Comparison of ENCODE assay signal across 14 cellular contexts in genomic region chr9:128246471-128246870, GRCh38. TPM values are rescaled to one million over a fixed set of nuclear protein-coding genes. Genes with fewer than 3 reads are reported as not detected.
DNase-seq lines count a peak whose midpoint lies in the region; ATAC-seq and TF ChIP-seq lines count a peak whose summit lies in the region.
"Had no signal": no experiment of that assay in that cellular context is flagged by ENCODE, and none has a peak within 500 bp of the region (broad histone marks: within the 10 kb centered on the region; RNA-seq: fewer than 3 reads in every experiment).

No MANE protein-coding gene starts in this region.

- no peak for TF ChIP-seq RAD21 in SK-N-SH (IDR thresholded peaks at IDR 0.05; ENCODE audit: low read length)

- TF ChIP-seq CTCF in SK-N-SH (IDR thresholded peaks at IDR 0.05) (no peak), esophagus squamous epithelium (IDR thresholded peaks at IDR 0.05) (no peak), sigmoid colon (IDR thresholded peaks at IDR 0.05) (no peak)

- peak overlapping the region; percentile 68; the same call in 1 of the 2 replicates for H3K4me2 ChIP-seq in SK-N-SH

- ATAC-seq in SK-N-SH treated with all-trans-retinoic acid at 6 μM for 48 hours (no peak), HG03378 (IDR thresholded peaks at IDR 0.05; ENCODE audit: unreplicated experiment) (no peak)
- ATAC-seq: activated CD8-positive, alpha-beta T cell treated with anti-CD3 and anti-CD28 coated beads, Interleukin-2, amount 10 ng/mL, durations not matched to agents 7 days and 5 days; activated T-helper 17 cell treated with anti-CD3 and anti-CD28 coated beads, Interleukin-2, amount 50 U/mL, for 72 hours had no signal

- DNase-seq in SK-N-SH (no peak), esophagus squamous epithelium (lab: John Stamatoyannopoulos, UW) (no peak), sigmoid colon (no peak), DMS53 (lab: John Stamatoyannopoulos, UW) (no peak)
- DNase-seq: activated CD8-positive, alpha-beta T cell treated with anti-CD3 and anti-CD28 coated beads, Interleukin-2, amount 10 ng/mL, durations not matched to agents 7 days and 5 days; amygdala; NCI-H1092 treated with DMSO at 0.1 percent for 48 hours; OCI-M1; stimulated activated CD4-positive, alpha-beta T cell treated with anti-CD3 and anti-CD28 coated beads, Interleukin-2, amount 100 ng/mL, for 48 hours had no signal

- H3F3A ChIP-seq in SK-N-SH (replicated peaks; ENCODE audit: insufficient read depth), result no peaks in the 10 kb centered on the region

- H3K4me1 ChIP-seq in SK-N-SH (ENCODE audit: control insufficient read depth in 1 of 2, insufficient read depth in 2 of 2, low read depth in 1 of 2, low read length in 1 of 2) (peaks cover 21 to 39% of the 10 kb centered on the region in 2 experiments), esophagus squamous epithelium (peaks cover 17 to 52% (median 23%) of the 10 kb centered on the region in 3 donors), sigmoid colon (peaks cover 0 to 29% (median 23%) of the 10 kb centered on the region in 4 donors)

- H3K9me3 ChIP-seq in SK-N-SH, result no peaks in the 10 kb centered on the region
- H3K9me3 ChIP-seq in esophagus squamous epithelium, result no peaks in the 10 kb centered on the region
- H3K9me3 ChIP-seq in sigmoid colon, result no peaks in the 10 kb centered on the region
- H3K9me3 ChIP-seq: right atrium auricular region had no signal

- H2AFZ ChIP-seq in SK-N-SH (ENCODE audit: low read depth), result peak overlapping the region; percentile 68; the same call in 1 of the 2 replicates

- no peaks in the 10 kb centered on the region for H3K27me3 ChIP-seq in SK-N-SH (ENCODE audit: insufficient read depth)
- H3K27me3 ChIP-seq in esophagus squamous epithelium, result peaks cover 0 to 25% (median 0%) of the 10 kb centered on the region in 4 donors
- H3K27me3 ChIP-seq in sigmoid colon, result peaks cover 0 to 33% (median 20%) of the 10 kb centered on the region in 3 donors
- H3K27me3 ChIP-seq: right atrium auricular region had no signal

- peaks cover 0 to 4% of the 10 kb centered on the region in 2 experiments for H3K36me3 ChIP-seq in SK-N-SH (replicated peaks in 1 of 2; ENCODE audit: control insufficient read depth in 1 of 2, insufficient read depth in 2 of 2, low read length in 1 of 2)
- H3K36me3 ChIP-seq in esophagus squamous epithelium, result no peaks in the 10 kb centered on the region
- H3K36me3 ChIP-seq in sigmoid colon, result no peaks in the 10 kb centered on the region
- H3K36me3 ChIP-seq: right atrium auricular region had no signal

- no peaks in the 10 kb centered on the region for H3K79me2 ChIP-seq in SK-N-SH (ENCODE audit: insufficient read depth)

- CTCF ChIA-PET in SK-N-SH (lab: Yijun Ruan, JAX), result interaction anchor here (0.8 to 2.4 kb wide), 8 partner anchors 9 to 192 kb away, joined by 3 to 10 read pairs (median 4); partner anchors contain the start of gene DNM1

- TF ChIP-seq POLR2A in esophagus squamous epithelium (IDR thresholded peaks at IDR 0.05) (no peak), sigmoid colon (IDR thresholded peaks at IDR 0.05) (no peak)

- POLR2A ChIA-PET in SK-N-SH (lab: Yijun Ruan, JAX), result interaction anchor here (1.0 to 2.1 kb wide), 2 partner anchors 8 to 37 kb away, joined by 3 to 7 read pairs; no protein-coding TSS in a partner anchor

- no peak for TF ChIP-seq EP300 in SK-N-SH (IDR thresholded peaks at IDR 0.05; ENCODE audit: borderline replicate concordance in 1 of 2, low read depth in 1 of 2, low read length in 1 of 2)
- TF ChIP-seq EP300 in sigmoid colon (IDR thresholded peaks at IDR 0.05), result no peak

- intact Hi-C loops in esophagus squamous epithelium (cut with DNase I), result no loop called here
- intact Hi-C loops in sigmoid colon (cut with DNase I), result no loop called here

- 65% methylated on average over 2 of the region's 2 CpGs for WGBS in SK-N-SH (ENCODE audit: low lambda C conversion rate)
- WGBS in esophagus squamous epithelium, 2 donors, result 74 to 91% methylated on average over 1 to 2 of the region's 2 CpGs
- WGBS in sigmoid colon, 2 donors, result 64 to 73% methylated on average over 2 of the region's 2 CpGs

- H3K4me3 ChIP-seq in SK-N-SH (ENCODE audit: low read depth in 2 of 2, low read length in 1 of 2) (no peak overlapping the region), esophagus squamous epithelium (no peak overlapping the region), sigmoid colon (no peak overlapping the region)
- H3K4me3 ChIP-seq: right atrium auricular region had no signal

- no peaks in the 10 kb centered on the region for H3K9me2 ChIP-seq in SK-N-SH

- H3K9ac ChIP-seq in SK-N-SH, result peak overlapping the region; percentile 54; the same call in 1 of the 2 replicates

- H3K27ac ChIP-seq in SK-N-SH (ENCODE audit: low read depth in 2 of 2, low read length in 1 of 2), result peak overlapping the region; percentile 66 to 97
- H3K27ac ChIP-seq in esophagus squamous epithelium, result peak overlapping the region in 3 of 4 donors; percentile 53 to 80 (median 77)
- peak overlapping the region in 3 of 4 donors; percentile 31 to 78 (median 62) for H3K27ac ChIP-seq in sigmoid colon
- H3K27ac ChIP-seq: 22Rv1 had no signal

- no peaks in the 10 kb centered on the region for H4K20me1 ChIP-seq in SK-N-SH (ENCODE audit: insufficient read depth)

TF ChIP-seq in SK-N-SH, 30 proteins besides CTCF, POLR2A, EP300 and RAD21 (continues in another document):
- TF ChIP-seq FOXM1 (IDR thresholded peaks at IDR 0.05; ENCODE audit: low read depth) (no peak), USF2 (IDR thresholded peaks at IDR 0.05; ENCODE audit: borderline replicate concordance, low read depth, low read length) (no peak)

TF ChIP-seq in SK-N-SH treated with all-trans-retinoic acid at 6 μM for 48 hours, 23 proteins besides CTCF, POLR2A, EP300 and RAD21 (continues in another document):
- TF ChIP-seq OSR1 (CRISPR knock-in tag; IDR thresholded peaks at IDR 0.05), result no peak
- TF ChIP-seq GLIS3 (CRISPR knock-in tag; IDR thresholded peaks at IDR 0.05), result no peak
- TF ChIP-seq ZFP30 (CRISPR knock-in tag; IDR thresholded peaks at IDR 0.05), result no peak
- no peak for TF ChIP-seq ARNTL (CRISPR knock-in tag; IDR thresholded peaks at IDR 0.05; ENCODE audit: borderline replicate concordance, low read depth)
- TF ChIP-seq BACH2 (CRISPR knock-in tag; IDR thresholded peaks at IDR 0.05; ENCODE audit: borderline replicate concordance), result no peak
- no peak for TF ChIP-seq PPARA (CRISPR knock-in tag; IDR thresholded peaks at IDR 0.05; ENCODE audit: borderline replicate concordance)
- no peak for TF ChIP-seq TSHZ2 (CRISPR knock-in tag; IDR thresholded peaks at IDR 0.05)
- TF ChIP-seq TOX (CRISPR knock-in tag; IDR thresholded peaks at IDR 0.05; ENCODE audit: borderline replicate concordance), result no peak

RNA-seq across cellular contexts. Expression of gene GOLGA2, which starts 29.3 kb away (rescaled TPM):
- polyA plus RNA-seq in SK-N-SH (2012; rRNA removed) (103 and 120 TPM in 2 replicates), sigmoid colon (10 to 100 TPM; 48.1 to 82.7 (median 50.5) TPM)
- polyA plus RNA-seq in SK-N-SH (2012; cell fraction: cytosol; rRNA removed), result 84.7 and 98.3 TPM in 2 replicates
- polyA plus RNA-seq in SK-N-SH (2012; cell fraction: nucleus; rRNA removed), result 156 and 170 TPM in 2 replicates
- total RNA-seq in esophagus squamous epithelium (10 to 100 TPM; 76.1 to 92.0 (median 89.2) TPM), sigmoid colon (100 to 1,000 TPM in 1 of 4 donors, 10 to 100 TPM in 3; 76.0 to 104 (median 86.5) TPM)

RNA-seq across cellular contexts. Expression of gene SWI5, which starts 29.6 kb away (rescaled TPM):
- polyA plus RNA-seq in SK-N-SH (2012; rRNA removed) (84.1 and 89.7 TPM in 2 replicates), sigmoid colon (10 to 100 TPM; 23.4 to 27.3 (median 24.1) TPM)
- 63.4 and 76.6 TPM in 2 replicates for polyA plus RNA-seq in SK-N-SH (2012; cell fraction: cytosol; rRNA removed)
- polyA plus RNA-seq in SK-N-SH (2012; cell fraction: nucleus; rRNA removed), result 27.7 and 32.2 TPM in 2 replicates
- total RNA-seq in esophagus squamous epithelium (10 to 100 TPM; 15.2 to 28.2 (median 17.5) TPM), sigmoid colon (10 to 100 TPM; 18.0 to 35.7 (median 23.4) TPM)

RNA-seq across cellular contexts. Expression of gene DNM1, which starts 43.3 kb away (rescaled TPM):
- 31.0 and 35.7 TPM in 2 replicates for polyA plus RNA-seq in SK-N-SH (2012; rRNA removed)
- 10.3 and 15.7 TPM in 2 replicates for polyA plus RNA-seq in SK-N-SH (2012; cell fraction: cytosol; rRNA removed)
- 167 and 203 TPM in 2 replicates for polyA plus RNA-seq in SK-N-SH (2012; cell fraction: nucleus; rRNA removed)
- 1 to 10 TPM; 1.3 to 9.7 (median 1.6) TPM for total RNA-seq in esophagus squamous epithelium
- total RNA-seq in sigmoid colon, result 10 to 100 TPM in 2 of 4 donors, 1 to 10 TPM in 2; 7.7 to 40.2 (median 12.9) TPM
- polyA plus RNA-seq in sigmoid colon, result 1 to 10 TPM in 2 of 3 donors, under 1 TPM in 1; 0.46 to 9.3 (median 1.2) TPM

RNA-seq across cellular contexts. Expression of gene CIZ1, which starts 55.1 kb away (rescaled TPM):
- polyA plus RNA-seq in SK-N-SH (2012; rRNA removed) (36.6 and 37.0 TPM in 2 replicates), sigmoid colon (10 to 100 TPM; 25.7 to 58.3 (median 46.8) TPM)
- polyA plus RNA-seq in SK-N-SH (2012; cell fraction: cytosol; rRNA removed), result 21.4 and 22.4 TPM in 2 replicates
- 98.3 and 112 TPM in 2 replicates for polyA plus RNA-seq in SK-N-SH (2012; cell fraction: nucleus; rRNA removed)
- total RNA-seq in esophagus squamous epithelium (10 to 100 TPM; 31.0 to 74.6 (median 43.7) TPM), sigmoid colon (100 to 1,000 TPM in 1 of 4 donors, 10 to 100 TPM in 3; 60.2 to 116 (median 68.5) TPM)
